Comparison of ENCODE assay signal across 24 cellular contexts in the genomic region with DNA sequence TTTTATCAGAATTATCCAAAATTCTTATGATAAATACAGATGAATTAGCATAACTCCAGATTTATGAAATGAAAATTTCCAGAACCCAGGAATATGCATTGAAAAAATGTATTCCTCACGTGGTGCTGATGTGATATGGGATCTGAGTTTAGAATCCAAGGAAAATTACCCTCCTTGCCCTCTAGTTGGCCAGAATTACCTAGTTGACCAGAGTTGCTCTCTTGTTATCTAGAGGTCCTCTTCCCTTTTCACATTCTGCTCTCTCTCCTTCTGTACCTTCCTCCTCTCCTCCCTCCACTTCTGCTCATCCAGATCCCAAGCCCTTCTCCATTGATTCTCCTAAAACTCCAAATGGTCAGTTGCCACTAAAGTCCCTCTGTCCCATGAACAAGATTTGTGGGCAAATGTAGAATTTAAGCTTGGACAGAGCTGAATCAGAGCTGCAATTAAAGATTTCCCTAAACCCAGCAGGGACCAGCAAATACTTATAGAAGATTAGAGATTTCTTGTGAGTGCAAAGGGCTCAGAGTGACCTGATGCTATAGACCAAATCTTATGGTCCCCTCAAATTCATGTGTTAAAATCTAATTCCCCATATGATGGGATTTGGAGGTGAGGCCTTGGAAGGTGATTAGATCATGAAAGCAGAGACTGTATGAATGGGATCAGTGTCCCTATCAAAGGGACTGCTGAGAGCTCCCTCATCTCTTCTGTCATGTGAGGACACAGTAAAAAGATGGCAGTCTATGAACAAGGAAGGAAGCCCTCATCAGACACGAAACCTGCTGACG.
"Had no signal": no experiment of that assay in that cellular context is flagged by ENCODE, and none has a peak within 500 bp of the region (broad histone marks: within the 10 kb centered on the region; RNA-seq: fewer than 3 reads in every experiment).

No MANE protein-coding gene starts in this region.

- H3K36me3 Mint-ChIP-seq: activated naive CD8-positive, alpha-beta T cell treated with anti-CD3 and anti-CD28 coated beads, Interleukin-2, amount 10 ng/mL, durations not matched to agents 7 days and 5 days; memory B cell had no signal

- H3K9me3 ChIP-seq: thoracic aorta, upper lobe of left lung had no signal

- H3K4me1 Mint-ChIP-seq: activated naive CD8-positive, alpha-beta T cell treated with anti-CD3 and anti-CD28 coated beads, Interleukin-2, amount 10 ng/mL, durations not matched to agents 7 days and 5 days; memory B cell; neural crest cell had no signal

- H3K9me3 Mint-ChIP-seq: activated naive CD8-positive, alpha-beta T cell treated with anti-CD3 and anti-CD28 coated beads, Interleukin-2, amount 10 ng/mL, durations not matched to agents 7 days and 5 days; activated T-cell treated with anti-CD3 and anti-CD28 coated beads, Interleukin-2, amount 50 U/mL, for 4 hours; activated T-helper 2 cell treated with anti-CD3 and anti-CD28 coated beads, Interferon-gamma antibody, Interleukin-2, Interleukin-4, amounts not matched to agents 10 μg/mL and 5 μg/mL and 100 μg/mL, durations not matched to agents 14 hours and 24 hours and 36 hours; memory B cell; neural crest cell; T-helper 1 cell treated with Interleukin-12 subunit alpha and Interleukin-12 subunit beta and Interleukin-4 antibody, amounts not matched to agents 30 μg/mL and 1 μg/mL, for 36 hours had no signal

- DNase-seq: activated CD4-positive, alpha-beta T cell treated with anti-CD3 and anti-CD28 coated beads for 4 hours; activated CD4-positive, alpha-beta T cell treated with anti-CD3 and anti-CD28 coated beads, Interleukin-2, amount 50 U/mL, for 48 hours; activated CD4-positive, CD25-positive, alpha-beta regulatory T cell; activated CD8-positive, alpha-beta memory T cell treated with anti-CD3 and anti-CD28 coated beads, Interleukin-2, amount 50 U/mL, for 48 hours; activated naive CD4-positive, alpha-beta T cell; activated naive CD8-positive, alpha-beta T cell treated with anti-CD3 and anti-CD28 coated beads, Interleukin-2, amount 10 ng/mL, durations not matched to agents 7 days and 5 days; activated T-cell treated with anti-CD3 and anti-CD28 coated beads, Interleukin-2, amount 50 U/mL, for 4 hours; amniotic stem cell; erythroblast; foreskin keratinocyte; hippocampal formation; left colon; posterior cingulate gyrus; stimulated activated CD4-positive, alpha-beta T cell treated with anti-CD3 and anti-CD28 coated beads, Interleukin-2, amount 100 ng/mL, for 48 hours; stimulated activated CD8-positive, alpha-beta memory T cell treated with anti-CD3 and anti-CD28 coated beads, Interleukin-4, amount 100 ng/mL, for 48 hours; stimulated activated naive CD4-positive, alpha-beta T cell; T1000; upper lobe of left lung had no signal

- ATAC-seq: activated T-cell treated with anti-CD3 and anti-CD28 coated beads, Interleukin-2, amount 50 U/mL, for 4 hours; foreskin keratinocyte had no signal

- H3K27ac ChIP-seq: foreskin keratinocyte, thoracic aorta, upper lobe of left lung had no signal

- H3K36me3 ChIP-seq: thoracic aorta, upper lobe of left lung had no signal

- H3K27me3 ChIP-seq: upper lobe of left lung had no signal

- H3K27ac Mint-ChIP-seq: activated naive CD8-positive, alpha-beta T cell treated with anti-CD3 and anti-CD28 coated beads, Interleukin-2, amount 10 ng/mL, durations not matched to agents 7 days and 5 days; activated T-helper 2 cell treated with anti-CD3 and anti-CD28 coated beads, Interferon-gamma antibody, Interleukin-2, Interleukin-4, amounts not matched to agents 10 μg/mL and 5 μg/mL and 100 μg/mL, durations not matched to agents 14 hours and 24 hours and 36 hours; memory B cell; T-helper 1 cell treated with Interleukin-12 subunit alpha and Interleukin-12 subunit beta and Interleukin-4 antibody, amounts not matched to agents 30 μg/mL and 1 μg/mL, for 36 hours had no signal

- H3K4me3 Mint-ChIP-seq: activated naive CD8-positive, alpha-beta T cell treated with anti-CD3 and anti-CD28 coated beads, Interleukin-2, amount 10 ng/mL, durations not matched to agents 7 days and 5 days; activated T-cell treated with anti-CD3 and anti-CD28 coated beads, Interleukin-2, amount 50 U/mL, for 4 hours; memory B cell; neural crest cell; T-helper 1 cell treated with Interleukin-12 subunit alpha and Interleukin-12 subunit beta and Interleukin-4 antibody, amounts not matched to agents 30 μg/mL and 1 μg/mL, for 36 hours had no signal

- H3K4me1 ChIP-seq: foreskin keratinocyte, upper lobe of left lung had no signal

- H3K4me3 ChIP-seq: thoracic aorta, upper lobe of left lung had no signal

- FAIRE-seq: islet of Langerhans had no signal
